In the genomic region with DNA sequence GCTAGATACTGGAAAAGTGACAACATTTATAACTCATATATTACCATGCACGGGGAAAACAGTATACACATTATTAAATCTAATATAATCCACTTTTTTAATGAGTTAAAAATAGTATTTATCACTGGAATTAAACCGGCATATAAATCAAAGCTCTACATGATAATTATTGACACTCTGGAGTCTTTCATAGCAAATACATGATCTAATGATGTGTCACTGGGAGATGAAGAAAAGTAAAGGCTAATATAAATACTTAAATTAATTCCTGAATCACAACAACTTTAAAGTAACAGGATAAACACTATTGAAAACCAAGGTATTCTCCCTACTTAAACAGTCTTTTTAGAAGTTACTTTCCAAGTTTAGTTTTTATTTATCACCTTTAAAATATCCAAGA, we compare ENCODE assay signal across 12 cellular contexts. TPM values are rescaled to one million over a fixed set of nuclear protein-coding genes. Genes with fewer than 3 reads are reported as not detected.
DNase-seq lines count a peak whose midpoint lies in the region; ATAC-seq and TF ChIP-seq lines count a peak whose summit lies in the region.
"Had no signal": no experiment of that assay in that cellular context is flagged by ENCODE, and none has a peak within 500 bp of the region (broad histone marks: within the 10 kb centered on the region; RNA-seq: fewer than 3 reads in every experiment).

No MANE protein-coding gene starts in this region.

- H3K9me3 ChIP-seq in heart right ventricle = no peaks in the 10 kb centered on the region
- H3K9me3 ChIP-seq in left lung = no peaks in the 10 kb centered on the region
- H3K9me3 ChIP-seq in tibial artery = no peaks in the 10 kb centered on the region
- H3K9me3 ChIP-seq: pancreas, transverse colon had no signal

- H3K27ac ChIP-seq in heart right ventricle = no peak overlapping the region
- H3K27ac ChIP-seq in left lung = no peak overlapping the region
- H3K27ac ChIP-seq in tibial artery = peak overlapping the region in 1 of 2 donors; percentile 45
- H3K27ac ChIP-seq: pancreas, transverse colon had no signal

- POLR2A ChIA-PET in activated naive CD8-positive, alpha-beta T cell treated with anti-CD3 and anti-CD28 coated beads, Interleukin-2, amount 10 ng/mL, durations not matched to agents 7 days and 5 days (lab: Charles Lee) = no interaction called here

- 25 to 35% methylated on average over 2 of the region's 2 CpGs for WGBS in heart right ventricle, 2 donors

- peaks cover 18% of the 10 kb centered on the region for H3K36me3 Mint-ChIP-seq in activated naive CD8-positive, alpha-beta T cell treated with anti-CD3 and anti-CD28 coated beads, Interleukin-2, amount 10 ng/mL, durations not matched to agents 7 days and 5 days

- intact Hi-C loops in heart right ventricle (cut with DNase I) = no loop called here
- intact Hi-C loops in left cardiac atrium (cut with DNase I) = no loop called here
- intact Hi-C loops in left lung (cut with DNase I) = no loop called here
- intact Hi-C loops in tibial artery (cut with DNase I; ENCODE audit: low total_unique reads) = no loop called here

- H3K36me3 ChIP-seq in heart right ventricle = no peaks in the 10 kb centered on the region
- H3K36me3 ChIP-seq in left lung = no peaks in the 10 kb centered on the region
- no peaks in the 10 kb centered on the region for H3K36me3 ChIP-seq in tibial artery
- H3K36me3 ChIP-seq: pancreas, transverse colon had no signal

- no peak overlapping the region for H3K27ac Mint-ChIP-seq in activated naive CD8-positive, alpha-beta T cell treated with anti-CD3 and anti-CD28 coated beads, Interleukin-2, amount 10 ng/mL, durations not matched to agents 7 days and 5 days
- H3K27ac Mint-ChIP-seq: dendritic cell treated with granulocyte-macrophage colony-stimulating factor and Interleukin-4, amounts not matched to agents 40 ng/mL and 50 ng/mL, for 4 days had no signal

- H3K4me1 ChIP-seq in heart right ventricle = peaks cover 0 to 65% (median 45%) of the 10 kb centered on the region in 9 donors
- H3K4me1 ChIP-seq in left lung = peaks cover 22 to 52% of the 10 kb centered on the region in 2 donors
- peaks cover 0 to 70% (median 20%) of the 10 kb centered on the region in 4 donors for H3K4me1 ChIP-seq in tibial artery

- no peaks in the 10 kb centered on the region for H3K27me3 Mint-ChIP-seq in activated naive CD8-positive, alpha-beta T cell treated with anti-CD3 and anti-CD28 coated beads, Interleukin-2, amount 10 ng/mL, durations not matched to agents 7 days and 5 days
- H3K27me3 Mint-ChIP-seq: dendritic cell treated with granulocyte-macrophage colony-stimulating factor and Interleukin-4, amounts not matched to agents 40 ng/mL and 50 ng/mL, for 4 days had no signal

- H3K4me1 Mint-ChIP-seq in activated naive CD8-positive, alpha-beta T cell treated with anti-CD3 and anti-CD28 coated beads, Interleukin-2, amount 10 ng/mL, durations not matched to agents 7 days and 5 days = peaks cover 40% of the 10 kb centered on the region

- DNase-seq in heart right ventricle = no peak
- no peak for DNase-seq in left cardiac atrium
- no peak for DNase-seq in activated naive CD8-positive, alpha-beta T cell treated with anti-CD3 and anti-CD28 coated beads, Interleukin-2, amount 10 ng/mL, durations not matched to agents 7 days and 5 days
- DNase-seq in left lung = no peak
- no peak for DNase-seq in tibial artery
- no peak for DNase-seq in stimulated activated CD4-positive, alpha-beta T cell treated with anti-CD3 and anti-CD28 coated beads, Interleukin-2, amount 100 ng/mL, for 24 hours
- DNase-seq in NCI-H510A (lab: John Stamatoyannopoulos, UW) = no peak
- DNase-seq in activated effector memory CD4-positive, alpha-beta T cell treated with Interleukin-2 at 50 U/mL for 16 hours = no peak
- DNase-seq: DMS53, pancreas, transverse colon had no signal

- no peaks in the 10 kb centered on the region for H3K9me3 Mint-ChIP-seq in activated naive CD8-positive, alpha-beta T cell treated with anti-CD3 and anti-CD28 coated beads, Interleukin-2, amount 10 ng/mL, durations not matched to agents 7 days and 5 days
- H3K9me3 Mint-ChIP-seq: dendritic cell treated with granulocyte-macrophage colony-stimulating factor and Interleukin-4, amounts not matched to agents 40 ng/mL and 50 ng/mL, for 4 days had no signal

- ATAC-seq in heart right ventricle = no peak
- ATAC-seq in left cardiac atrium = no peak
- ATAC-seq in activated naive CD8-positive, alpha-beta T cell treated with anti-CD3 and anti-CD28 coated beads, Interleukin-2, amount 10 ng/mL, durations not matched to agents 7 days and 5 days (ENCODE audit: low read depth) = no peak
- ATAC-seq in left lung = no peak
- ATAC-seq: pancreas had no signal

- TF ChIP-seq CTCF in heart right ventricle (IDR thresholded peaks at IDR 0.05) (no peak), left lung (IDR thresholded peaks at IDR 0.05) (no peak), tibial artery (IDR thresholded peaks at IDR 0.05) (no peak)

- H3K4me3 ChIP-seq in heart right ventricle (peak overlapping the region in 9 of 10 donors; percentile 1 to 94 (median 78)), left lung (peak overlapping the region; percentile 6 to 77), tibial artery (peak overlapping the region; percentile 69 to 76)

- H3K27me3 ChIP-seq in heart right ventricle (no peaks in the 10 kb centered on the region), left lung (no peaks in the 10 kb centered on the region), tibial artery (no peaks in the 10 kb centered on the region)
- H3K27me3 ChIP-seq: pancreas, transverse colon had no signal

- peak overlapping the region; percentile 26 for H3K4me3 Mint-ChIP-seq in activated naive CD8-positive, alpha-beta T cell treated with anti-CD3 and anti-CD28 coated beads, Interleukin-2, amount 10 ng/mL, durations not matched to agents 7 days and 5 days

RNA-seq across cellular contexts. Expression of gene ZBTB41, which starts 2.2 kb away (rescaled TPM):
- 10 to 100 TPM in 5 of 10 donors, 1 to 10 TPM in 5; 6.9 to 11.5 (median 10.2) TPM for total RNA-seq in heart right ventricle
- polyA plus RNA-seq in heart right ventricle = 1 to 10 TPM; 1.8 to 2.6 TPM
- total RNA-seq in left cardiac atrium = 1 to 10 TPM; 8.0 to 9.8 TPM
- total RNA-seq in activated naive CD8-positive, alpha-beta T cell treated with anti-CD3 and anti-CD28 coated beads, Interleukin-2, amount 10 ng/mL, durations not matched to agents 7 days and 5 days = 1 to 10 TPM; 7.4 to 8.8 TPM
- 10 to 100 TPM; 14.7 to 16.3 TPM for total RNA-seq in left lung

RNA-seq across cellular contexts. Expression of gene ASPM, which starts 52.4 kb away (rescaled TPM):
- total RNA-seq in heart right ventricle (1 to 10 TPM in 2 of 10 donors, under 1 TPM in 8; 0.12 to 4.0 (median 0.41) TPM), left cardiac atrium (under 1 TPM; 0.13 to 0.53 TPM), left lung (1 to 10 TPM; 1.1 to 6.4 TPM)
- under 1 TPM; 0.04 to 0.22 TPM for polyA plus RNA-seq in heart right ventricle
- 10 to 100 TPM; 55.9 to 57.2 TPM for total RNA-seq in activated naive CD8-positive, alpha-beta T cell treated with anti-CD3 and anti-CD28 coated beads, Interleukin-2, amount 10 ng/mL, durations not matched to agents 7 days and 5 days

Comparison
In these comparisons a context has a peak if more than half of its experiments do, and no peak if none do; other contexts are left out.
1. RNA of gene ASPM, which starts 52.4 kb away (total RNA-seq): 55.9 to 57.2 TPM in activated naive CD8-positive, alpha-beta T cell treated with anti-CD3 and anti-CD28 coated beads, Interleukin-2, amount 10 ng/mL, durations not matched to agents 7 days and 5 days; 1.1 to 6.4 TPM in left lung, 0.13 to 0.53 TPM in left cardiac atrium and 0.12 to 4.0 TPM in heart right ventricle; every median in the first group is over 4 times any median in the second.
2. Peak in every context shown above with its lines, with median percentiles within 50 percentile points of each other: H3K4me3 ChIP-seq.